In the genomic region with DNA sequence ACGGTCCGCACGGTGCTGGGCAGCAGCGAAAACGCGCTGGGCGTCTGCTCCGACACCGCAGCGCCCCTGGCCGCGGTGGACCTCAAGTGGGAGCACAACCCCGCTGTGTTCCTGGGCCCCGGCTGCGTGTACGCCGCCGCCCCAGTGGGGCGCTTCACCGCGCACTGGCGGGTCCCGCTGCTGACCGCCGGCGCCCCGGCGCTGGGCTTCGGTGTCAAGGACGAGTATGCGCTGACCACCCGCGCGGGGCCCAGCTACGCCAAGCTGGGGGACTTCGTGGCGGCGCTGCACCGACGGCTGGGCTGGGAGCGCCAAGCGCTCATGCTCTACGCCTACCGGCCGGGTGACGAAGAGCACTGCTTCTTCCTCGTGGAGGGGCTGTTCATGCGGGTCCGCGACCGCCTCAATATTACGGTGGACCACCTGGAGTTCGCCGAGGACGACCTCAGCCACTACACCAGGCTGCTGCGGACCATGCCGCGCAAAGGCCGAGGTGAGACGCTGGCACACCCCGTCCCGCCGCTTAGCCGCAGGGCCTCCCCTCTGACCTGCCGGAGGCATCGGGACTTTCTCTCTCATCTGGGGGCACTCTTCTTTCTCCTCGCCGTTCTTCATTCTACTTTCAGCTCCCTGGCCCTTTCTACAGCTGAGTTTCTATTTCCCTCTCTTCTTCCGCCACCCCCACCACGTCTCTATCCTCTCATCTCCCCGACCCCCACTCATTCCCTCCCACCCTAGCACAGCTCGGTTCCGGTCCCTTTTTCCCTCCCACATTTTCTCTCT, we compare ENCODE assay signal across 6 cellular contexts. TPM values are rescaled to one million over a fixed set of nuclear protein-coding genes. Genes with fewer than 3 reads are reported as not detected.
DNase-seq lines count a peak whose midpoint lies in the region; ATAC-seq and TF ChIP-seq lines count a peak whose summit lies in the region.

No MANE protein-coding gene starts in this region.

- DNase-seq in AG04450 (ENCODE audit: low read depth, low spot score), result no peak
- DNase-seq in fibroblast of villous mesenchyme (ENCODE audit: low read depth), result no peak
- DNase-seq in stimulated activated naive CD8-positive, alpha-beta T cell treated with anti-CD3 and anti-CD28 coated beads, Interleukin-15, Interleukin-2, amounts not matched to agents 100 U/mL and 50 U/mL, for 24 hours, result peak; percentile 33

- peaks cover 57% of the 10 kb centered on the region for H3K27me3 ChIP-seq in AG04450 (ENCODE audit: control insufficient read depth, insufficient read depth, low read length)

- no peak overlapping the region for H3K27ac ChIP-seq in AG04450 (ENCODE audit: low read depth, low read length)

- ATAC-seq in SK-N-SH treated with all-trans-retinoic acid at 6 μM for 48 hours (peak; percentile 46), GM19023 (IDR thresholded peaks at IDR 0.05; ENCODE audit: unreplicated experiment) (no peak), HG02981 (IDR thresholded peaks at IDR 0.05; ENCODE audit: unreplicated experiment) (no peak)
- peak; percentile 24 for ATAC-seq in stimulated activated naive CD8-positive, alpha-beta T cell treated with anti-CD3 and anti-CD28 coated beads, Interleukin-15, Interleukin-2, amounts not matched to agents 100 U/mL and 50 U/mL, for 24 hours

- TF ChIP-seq CTCF in AG04450 (IDR thresholded peaks at IDR 0.05; ENCODE audit: low read depth, low read length) (0 out of 2 replicates have a peak, but pooled peaks have one; percentile 5), fibroblast of villous mesenchyme (IDR thresholded peaks at IDR 0.05; ENCODE audit: insufficient read depth, low read depth, low read length) (peak; percentile 23)

- CTCF ChIA-PET in AG04450 (lab: Charles Lee), result interaction anchor here (0.7 to 1.0 kb wide), 4 partner anchors 71 to 184 kb away, joined by 3 read pairs; no protein-coding TSS in a partner anchor

- H3K4me3 ChIP-seq in AG04450 (ENCODE audit: low read depth, low read length) (peak overlapping the region; percentile 45), fibroblast of villous mesenchyme (ENCODE audit: low read depth, low read length) (peak overlapping the region; percentile 42)

- no peaks in the 10 kb centered on the region; the same call in 1 of the 2 replicates for H3K9me3 ChIP-seq in AG04450 (ENCODE audit: control insufficient read depth, insufficient read depth, low read length)

- POLR2A ChIA-PET in AG04450 (lab: Yijun Ruan, JAX), result interaction anchor here (0.6 kb wide), 1 partner anchor 106 kb away, joined by 3 read pairs; no protein-coding TSS in a partner anchor

TF ChIP-seq in SK-N-SH treated with all-trans-retinoic acid at 6 μM for 48 hours, 23 proteins besides CTCF, POLR2A, EP300 and RAD21:
- no peak for TF ChIP-seq RARB (CRISPR knock-in tag; IDR thresholded peaks at IDR 0.05)
- no peak for TF ChIP-seq ARNTL (CRISPR knock-in tag; IDR thresholded peaks at IDR 0.05; ENCODE audit: borderline replicate concordance, low read depth)
- TF ChIP-seq, protein P1, sequence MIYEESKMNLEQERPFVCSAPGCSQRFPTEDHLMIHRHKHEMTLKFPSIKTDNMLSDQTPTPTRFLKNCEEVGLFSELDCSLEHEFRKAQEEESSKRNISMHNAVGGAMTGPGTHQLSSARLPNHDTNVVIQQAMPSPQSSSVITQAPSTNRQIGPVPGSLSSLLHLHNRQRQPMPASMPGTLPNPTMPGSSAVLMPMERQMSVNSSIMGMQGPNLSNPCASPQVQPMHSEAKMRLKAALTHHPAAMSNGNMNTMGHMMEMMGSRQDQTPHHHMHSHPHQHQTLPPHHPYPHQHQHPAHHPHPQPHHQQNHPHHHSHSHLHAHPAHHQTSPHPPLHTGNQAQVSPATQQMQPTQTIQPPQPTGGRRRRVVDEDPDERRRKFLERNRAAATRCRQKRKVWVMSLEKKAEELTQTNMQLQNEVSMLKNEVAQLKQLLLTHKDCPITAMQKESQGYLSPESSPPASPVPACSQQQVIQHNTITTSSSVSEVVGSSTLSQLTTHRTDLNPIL (CRISPR knock-in tag; IDR thresholded peaks at IDR 0.05; ENCODE audit: low read depth), result no peak
- no peak for TF ChIP-seq BACH2 (CRISPR knock-in tag; IDR thresholded peaks at IDR 0.05; ENCODE audit: borderline replicate concordance)
- no peak for TF ChIP-seq ZNF565 (CRISPR knock-in tag; conservative IDR thresholded peaks at IDR 0.05; ENCODE audit: low read depth)
- no peak for TF ChIP-seq ZC3H10 (CRISPR knock-in tag; IDR thresholded peaks at IDR 0.05)
- TF ChIP-seq SNAI2 (CRISPR knock-in tag; IDR thresholded peaks at IDR 0.05), result no peak
- no peak for TF ChIP-seq ESRRG (CRISPR knock-in tag; IDR thresholded peaks at IDR 0.05)
- TF ChIP-seq ZFP3 (CRISPR knock-in tag; IDR thresholded peaks at IDR 0.05), result no peak
- TF ChIP-seq, protein P2, sequence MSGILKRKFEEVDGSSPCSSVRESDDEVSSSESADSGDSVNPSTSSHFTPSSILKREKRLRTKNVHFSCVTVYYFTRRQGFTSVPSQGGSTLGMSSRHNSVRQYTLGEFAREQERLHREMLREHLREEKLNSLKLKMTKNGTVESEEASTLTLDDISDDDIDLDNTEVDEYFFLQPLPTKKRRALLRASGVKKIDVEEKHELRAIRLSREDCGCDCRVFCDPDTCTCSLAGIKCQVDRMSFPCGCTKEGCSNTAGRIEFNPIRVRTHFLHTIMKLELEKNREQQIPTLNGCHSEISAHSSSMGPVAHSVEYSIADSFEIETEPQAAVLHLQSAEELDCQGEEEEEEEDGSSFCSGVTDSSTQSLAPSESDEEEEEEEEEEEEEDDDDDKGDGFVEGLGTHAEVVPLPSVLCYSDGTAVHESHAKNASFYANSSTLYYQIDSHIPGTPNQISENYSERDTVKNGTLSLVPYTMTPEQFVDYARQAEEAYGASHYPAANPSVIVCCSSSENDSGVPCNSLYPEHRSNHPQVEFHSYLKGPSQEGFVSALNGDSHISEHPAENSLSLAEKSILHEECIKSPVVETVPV (CRISPR knock-in tag; IDR thresholded peaks at IDR 0.05), result no peak
- no peak for TF ChIP-seq PPARA (CRISPR knock-in tag; IDR thresholded peaks at IDR 0.05; ENCODE audit: borderline replicate concordance)
- no peak for TF ChIP-seq ZFP30 (CRISPR knock-in tag; IDR thresholded peaks at IDR 0.05)
- TF ChIP-seq ZNF8 (CRISPR knock-in tag; IDR thresholded peaks at IDR 0.05), result no peak
- TF ChIP-seq, protein P3, sequence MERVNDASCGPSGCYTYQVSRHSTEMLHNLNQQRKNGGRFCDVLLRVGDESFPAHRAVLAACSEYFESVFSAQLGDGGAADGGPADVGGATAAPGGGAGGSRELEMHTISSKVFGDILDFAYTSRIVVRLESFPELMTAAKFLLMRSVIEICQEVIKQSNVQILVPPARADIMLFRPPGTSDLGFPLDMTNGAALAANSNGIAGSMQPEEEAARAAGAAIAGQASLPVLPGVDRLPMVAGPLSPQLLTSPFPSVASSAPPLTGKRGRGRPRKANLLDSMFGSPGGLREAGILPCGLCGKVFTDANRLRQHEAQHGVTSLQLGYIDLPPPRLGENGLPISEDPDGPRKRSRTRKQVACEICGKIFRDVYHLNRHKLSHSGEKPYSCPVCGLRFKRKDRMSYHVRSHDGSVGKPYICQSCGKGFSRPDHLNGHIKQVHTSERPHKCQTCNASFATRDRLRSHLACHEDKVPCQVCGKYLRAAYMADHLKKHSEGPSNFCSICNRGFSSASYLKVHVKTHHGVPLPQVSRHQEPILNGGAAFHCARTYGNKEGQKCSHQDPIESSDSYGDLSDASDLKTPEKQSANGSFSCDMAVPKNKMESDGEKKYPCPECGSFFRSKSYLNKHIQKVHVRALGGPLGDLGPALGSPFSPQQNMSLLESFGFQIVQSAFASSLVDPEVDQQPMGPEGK (CRISPR knock-in tag; IDR thresholded peaks at IDR 0.05; ENCODE audit: borderline replicate concordance), result no peak
- TF ChIP-seq OSR1 (CRISPR knock-in tag; IDR thresholded peaks at IDR 0.05), result no peak
- TF ChIP-seq ISL1 (CRISPR knock-in tag; IDR thresholded peaks at IDR 0.05), result no peak
- TF ChIP-seq, protein P4, sequence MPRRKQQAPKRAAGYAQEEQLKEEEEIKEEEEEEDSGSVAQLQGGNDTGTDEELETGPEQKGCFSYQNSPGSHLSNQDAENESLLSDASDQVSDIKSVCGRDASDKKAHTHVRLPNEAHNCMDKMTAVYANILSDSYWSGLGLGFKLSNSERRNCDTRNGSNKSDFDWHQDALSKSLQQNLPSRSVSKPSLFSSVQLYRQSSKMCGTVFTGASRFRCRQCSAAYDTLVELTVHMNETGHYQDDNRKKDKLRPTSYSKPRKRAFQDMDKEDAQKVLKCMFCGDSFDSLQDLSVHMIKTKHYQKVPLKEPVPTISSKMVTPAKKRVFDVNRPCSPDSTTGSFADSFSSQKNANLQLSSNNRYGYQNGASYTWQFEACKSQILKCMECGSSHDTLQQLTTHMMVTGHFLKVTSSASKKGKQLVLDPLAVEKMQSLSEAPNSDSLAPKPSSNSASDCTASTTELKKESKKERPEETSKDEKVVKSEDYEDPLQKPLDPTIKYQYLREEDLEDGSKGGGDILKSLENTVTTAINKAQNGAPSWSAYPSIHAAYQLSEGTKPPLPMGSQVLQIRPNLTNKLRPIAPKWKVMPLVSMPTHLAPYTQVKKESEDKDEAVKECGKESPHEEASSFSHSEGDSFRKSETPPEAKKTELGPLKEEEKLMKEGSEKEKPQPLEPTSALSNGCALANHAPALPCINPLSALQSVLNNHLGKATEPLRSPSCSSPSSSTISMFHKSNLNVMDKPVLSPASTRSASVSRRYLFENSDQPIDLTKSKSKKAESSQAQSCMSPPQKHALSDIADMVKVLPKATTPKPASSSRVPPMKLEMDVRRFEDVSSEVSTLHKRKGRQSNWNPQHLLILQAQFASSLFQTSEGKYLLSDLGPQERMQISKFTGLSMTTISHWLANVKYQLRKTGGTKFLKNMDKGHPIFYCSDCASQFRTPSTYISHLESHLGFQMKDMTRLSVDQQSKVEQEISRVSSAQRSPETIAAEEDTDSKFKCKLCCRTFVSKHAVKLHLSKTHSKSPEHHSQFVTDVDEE (CRISPR knock-in tag; IDR thresholded peaks at IDR 0.05), result no peak

RNA-seq across cellular contexts. Expression of a gene that starts 1.0 kb away (rescaled TPM):
- polyA plus RNA-seq in AG04450 (2011; rRNA removed), result 0.02 TPM in 1 of 2 replicates, not detected in the other
- not detected in 2 replicates for polyA minus RNA-seq in AG04450 (2011; rRNA and poly(A)+ RNA removed)
- total RNA-seq in fibroblast of villous mesenchyme, result 1.6 and 3.9 TPM in 2 replicates

RNA-seq across cellular contexts. Expression of a gene that starts 8.7 kb away (rescaled TPM):
- polyA plus RNA-seq in AG04450 (2011; rRNA removed), result 308 and 326 TPM in 2 replicates
- 227 and 232 TPM in 2 replicates for polyA minus RNA-seq in AG04450 (2011; rRNA and poly(A)+ RNA removed)
- total RNA-seq in fibroblast of villous mesenchyme, result 149 and 213 TPM in 2 replicates

RNA-seq across cellular contexts. Expression of a gene that starts 21.0 kb away (rescaled TPM):
- 54.1 and 56.8 TPM in 2 replicates for polyA plus RNA-seq in AG04450 (2011; rRNA removed)
- 19.2 and 25.0 TPM in 2 replicates for polyA minus RNA-seq in AG04450 (2011; rRNA and poly(A)+ RNA removed)
- total RNA-seq in fibroblast of villous mesenchyme, result 55.7 and 66.1 TPM in 2 replicates

RNA-seq across cellular contexts. Expression of a gene that starts 45.7 kb away (rescaled TPM):
- 49.2 and 59.5 TPM in 2 replicates for polyA plus RNA-seq in AG04450 (2011; rRNA removed)
- polyA minus RNA-seq in AG04450 (2011; rRNA and poly(A)+ RNA removed), result 30.2 and 38.7 TPM in 2 replicates
- 41.9 and 47.9 TPM in 2 replicates for total RNA-seq in fibroblast of villous mesenchyme

RNA-seq across cellular contexts. Expression of a gene that starts 48.3 kb away (rescaled TPM):
- polyA plus RNA-seq in AG04450 (2011; rRNA removed), result 44.5 and 45.1 TPM in 2 replicates
- polyA minus RNA-seq in AG04450 (2011; rRNA and poly(A)+ RNA removed), result 42.7 and 45.2 TPM in 2 replicates
- total RNA-seq in fibroblast of villous mesenchyme, result 37.0 and 51.4 TPM in 2 replicates

Comparison
In these comparisons a context has a peak if more than half of its experiments do, and no peak if none do; other contexts are left out.
1. ATAC-seq: peak in SK-N-SH treated with all-trans-retinoic acid at 6 μM for 48 hours (single experiment) and stimulated activated naive CD8-positive, alpha-beta T cell treated with anti-CD3 and anti-CD28 coated beads, Interleukin-15, Interleukin-2, amounts not matched to agents 100 U/mL and 50 U/mL, for 24 hours (single experiment); none in GM19023 (single experiment) and HG02981 (single experiment).